Comparison of ENCODE assay signal across 8 cellular contexts in genomic region chr6:73514746-73515110, GRCh38. TPM values are rescaled to one million over a fixed set of nuclear protein-coding genes. Genes with fewer than 3 reads are reported as not detected.
A peak's percentile ranks its signal among the peaks of the same experiment; 100 is the strongest.
DNase-seq lines count a peak whose midpoint lies in the region; ATAC-seq and TF ChIP-seq lines count a peak whose summit lies in the region.

No MANE protein-coding gene starts in this region.

- H3K4me1 Mint-ChIP-seq in Caco-2 (ENCODE audit: low read depth, unreplicated experiment) (peaks cover 3% of the 10 kb centered on the region), memory B cell (peaks cover 37% of the 10 kb centered on the region)
- H3K4me1 Mint-ChIP-seq in activated CD4-positive, alpha-beta memory T cell treated with anti-CD3 and anti-CD28 coated beads, Interleukin-2, amount 10 ng/mL, durations not matched to agents 7 days and 5 days = peaks cover 52% of the 10 kb centered on the region

- peaks cover 98% of the 10 kb centered on the region for H3K36me3 Mint-ChIP-seq in Caco-2 (ENCODE audit: insufficient read depth, unreplicated experiment)
- peaks cover 53% of the 10 kb centered on the region for H3K36me3 Mint-ChIP-seq in activated CD4-positive, alpha-beta memory T cell treated with anti-CD3 and anti-CD28 coated beads, Interleukin-2, amount 10 ng/mL, durations not matched to agents 7 days and 5 days (ENCODE audit: low read depth)
- H3K36me3 Mint-ChIP-seq in memory B cell = peaks cover 13% of the 10 kb centered on the region

- DNase-seq in Caco-2 = no peak
- no peak for DNase-seq in HEK293T (ENCODE audit: extremely low spot score)
- DNase-seq in activated CD4-positive, alpha-beta memory T cell treated with anti-CD3 and anti-CD28 coated beads, Interleukin-2, amount 10 ng/mL, durations not matched to agents 7 days and 5 days = no peak
- DNase-seq in memory B cell (ENCODE audit: low spot score in 2 of 2) = no peak
- no peak for DNase-seq in D341Med (ENCODE audit: low spot score)
- no peak for DNase-seq in SHP77 (lab: John Stamatoyannopoulos, UW)

- POLR2A ChIA-PET in Caco-2 (lab: Charles Lee) (interaction anchor here (0.6 kb wide), 2 partner anchors 52 to 86 kb away, joined by 3 read pairs; no protein-coding TSS in a partner anchor), HEK293T (lab: Yijun Ruan, JAX) (interaction anchor here (1.0 to 2.6 kb wide), 5 partner anchors 10 to 138 kb away, joined by 3 to 9 read pairs (median 3); partner anchors contain the start of genes MTO1 and SLC17A5)
- POLR2A ChIA-PET in activated CD4-positive, alpha-beta memory T cell treated with anti-CD3 and anti-CD28 coated beads, Interleukin-2, amount 10 ng/mL, durations not matched to agents 7 days and 5 days (lab: Charles Lee) = interaction anchor here (1.0 to 13.6 kb wide), 16 partner anchors 8 to 158 kb away, joined by 3 to 191 read pairs (median 11); partner anchors contain the start of genes CGAS, EEF1A1, MTO1 and SLC17A5

- peaks cover 10% of the 10 kb centered on the region for H3K36me3 ChIP-seq in Caco-2 (ENCODE audit: control insufficient read depth, insufficient read depth, low read length)

- H3K4me3 Mint-ChIP-seq in Caco-2 (ENCODE audit: unreplicated experiment) (peak overlapping the region; percentile 5), memory B cell (peak overlapping the region; percentile 14)
- H3K4me3 Mint-ChIP-seq in activated CD4-positive, alpha-beta memory T cell treated with anti-CD3 and anti-CD28 coated beads, Interleukin-2, amount 10 ng/mL, durations not matched to agents 7 days and 5 days = no peak overlapping the region

- H3K9me3 Mint-ChIP-seq in Caco-2 (ENCODE audit: unreplicated experiment) (no peaks in the 10 kb centered on the region), memory B cell (no peaks in the 10 kb centered on the region)
- H3K9me3 Mint-ChIP-seq in activated CD4-positive, alpha-beta memory T cell treated with anti-CD3 and anti-CD28 coated beads, Interleukin-2, amount 10 ng/mL, durations not matched to agents 7 days and 5 days = no peaks in the 10 kb centered on the region

- H3K4me1 ChIP-seq in Caco-2 = peaks cover 3% of the 10 kb centered on the region; the same call in 1 of the 2 replicates

- no peaks in the 10 kb centered on the region for H3K9me3 ChIP-seq in Caco-2

- H3K27ac Mint-ChIP-seq in Caco-2 (ENCODE audit: unreplicated experiment) = peak overlapping the region; percentile 59
- H3K27ac Mint-ChIP-seq in activated CD4-positive, alpha-beta memory T cell treated with anti-CD3 and anti-CD28 coated beads, Interleukin-2, amount 10 ng/mL, durations not matched to agents 7 days and 5 days = peak overlapping the region; percentile 75
- H3K27ac Mint-ChIP-seq in memory B cell = peak overlapping the region; percentile 81

- TF ChIP-seq CTCF in Caco-2 (IDR thresholded peaks at IDR 0.05; ENCODE audit: insufficient read depth in 1 of 2, low read depth in 1 of 2, low read length in 1 of 2, severe bottlenecking in 1 of 2, unreplicated experiment in 1 of 2) = no peak

- CTCF ChIA-PET in Caco-2 (lab: Charles Lee) (interaction anchor here (0.7 kb wide), 1 partner anchor 92 kb away, joined by 3 read pairs; no protein-coding TSS in a partner anchor), HEK293T (lab: Yijun Ruan, JAX) (interaction anchor here (1.7 to 3.1 kb wide), 2 partner anchors 95 to 98 kb away, joined by 4 to 16 read pairs; no protein-coding TSS in a partner anchor)
- CTCF ChIA-PET in activated CD4-positive, alpha-beta memory T cell treated with anti-CD3 and anti-CD28 coated beads, Interleukin-2, amount 10 ng/mL, durations not matched to agents 7 days and 5 days (lab: Charles Lee) = interaction anchor here (0.9 to 5.4 kb wide), 10 partner anchors 9 to 139 kb away, joined by 3 to 53 read pairs (median 6); partner anchors contain the start of genes MTO1 and SLC17A5

- intact Hi-C loops in Caco-2 (cut with micrococcal nuclease; ENCODE audit: unreplicated experiment) = loop anchor here (1.0 kb wide), 3 partner anchors 66 to 96 kb away; no protein-coding TSS in a partner anchor

- BruUV-seq in Caco-2 (replicated peaks; lab: Mats Ljungman, UMichigan) = no TSS peak

- no peaks in the 10 kb centered on the region for H3K27me3 Mint-ChIP-seq in Caco-2 (ENCODE audit: insufficient read depth, unreplicated experiment)
- H3K27me3 Mint-ChIP-seq in activated CD4-positive, alpha-beta memory T cell treated with anti-CD3 and anti-CD28 coated beads, Interleukin-2, amount 10 ng/mL, durations not matched to agents 7 days and 5 days = no peaks in the 10 kb centered on the region
- no peaks in the 10 kb centered on the region for H3K27me3 Mint-ChIP-seq in memory B cell

- H3K27me3 ChIP-seq in Caco-2 (replicated peaks; ENCODE audit: control insufficient read depth, insufficient read depth, low read length) = no peaks in the 10 kb centered on the region

- ATAC-seq in memory B cell (ENCODE audit: low read depth) (no peak), GM21786 (IDR thresholded peaks at IDR 0.05; ENCODE audit: unreplicated experiment) (no peak), GM18861 (IDR thresholded peaks at IDR 0.05; ENCODE audit: unreplicated experiment) (no peak)

- no peak overlapping the region for H3K4me3 ChIP-seq in Caco-2 (ENCODE audit: low read depth, low read length)

TF ChIP-seq in HEK293T, 16 proteins besides CTCF, POLR2A, EP300 and RAD21:
- TF ChIP-seq LEF1 (IDR thresholded peaks at IDR 0.05; ENCODE audit: borderline replicate concordance) = no peak
- no peak for TF ChIP-seq FOXK2 (IDR thresholded peaks at IDR 0.05)
- TF ChIP-seq ELF4 (IDR thresholded peaks at IDR 0.05) = 0 out of 2 replicates have a peak, but pooled peaks have one; percentile 13
- TF ChIP-seq NFRKB (IDR thresholded peaks at IDR 0.05) = 0 out of 2 replicates have a peak, but pooled peaks have one; percentile 6
TF ChIP-seq in HEK293T: peak in this region for 2.

RNA-seq across cellular contexts. Expression of gene EEF1A1, which starts 6.1 kb away (rescaled TPM):
- total RNA-seq in Caco-2 (2022) = 9,246 and 9,491 TPM in 2 replicates
- 1,000 to 10,000 TPM; 7,440 to 7,455 TPM for total RNA-seq in activated CD4-positive, alpha-beta memory T cell treated with anti-CD3 and anti-CD28 coated beads, Interleukin-2, amount 10 ng/mL, durations not matched to agents 7 days and 5 days

RNA-seq across cellular contexts. Expression of gene MTO1, which starts 53.2 kb away (rescaled TPM):
- total RNA-seq in Caco-2 (2022) = 28.7 and 33.1 TPM in 2 replicates
- total RNA-seq in activated CD4-positive, alpha-beta memory T cell treated with anti-CD3 and anti-CD28 coated beads, Interleukin-2, amount 10 ng/mL, durations not matched to agents 7 days and 5 days = 10 to 100 TPM; 62.1 to 66.4 TPM
